ENCODE assay signal across 23 cellular contexts in genomic region chr6:170227996-170228550, GRCh38.
"Had no signal": no experiment of that assay in that cellular context is flagged by ENCODE, and none has a peak within 500 bp of the region (broad histone marks: within the 10 kb centered on the region; RNA-seq: fewer than 3 reads in every experiment).

No MANE protein-coding gene starts in this region.

- H3K4me1 ChIP-seq: thyroid gland had no signal

- H3K4me3 ChIP-seq: hepatocyte, left lung, thyroid gland had no signal

- H3K27ac Mint-ChIP-seq: activated CD4-positive, alpha-beta T cell treated with anti-CD3 and anti-CD28 coated beads, Interleukin-2, amount 10 ng/mL, durations not matched to agents 7 days and 5 days; activated CD8-positive, alpha-beta memory T cell treated with anti-CD3 and anti-CD28 coated beads, Interleukin-2, amount 10 ng/mL, durations not matched to agents 7 days and 5 days; activated CD8-positive, alpha-beta T cell treated with anti-CD3 and anti-CD28 coated beads for 36 hours; activated naive CD4-positive, alpha-beta T cell treated with anti-CD3 and anti-CD28 coated beads, Interleukin-2, amount 10 ng/mL, durations not matched to agents 7 days and 5 days; immature natural killer cell; mesothelial cell of epicardium; natural killer cell; T-cell; T-helper 2 cell treated with Interferon-gamma antibody and Interleukin-4, amounts not matched to agents 5 μg/mL and 100 μg/mL, for 36 hours had no signal

- H3K79me2 ChIP-seq: hepatocyte had no signal

- H3K36me3 ChIP-seq: left lung, thyroid gland had no signal

- ATAC-seq: activated CD4-positive, CD25-positive, alpha-beta regulatory T cell treated with anti-CD3 and anti-CD28 coated beads, Interleukin-2, amount 50 U/mL, for 24 hours; activated CD8-positive, alpha-beta memory T cell treated with anti-CD3 and anti-CD28 coated beads, Interleukin-2, amount 10 ng/mL, durations not matched to agents 7 days and 5 days; activated CD8-positive, alpha-beta T cell treated with anti-CD3 and anti-CD28 coated beads for 36 hours; left lung; natural killer cell; T-cell had no signal

- H3K9me3 ChIP-seq: left lung, thyroid gland had no signal

- H3K9me3 Mint-ChIP-seq: activated CD4-positive, alpha-beta T cell treated with anti-CD3 and anti-CD28 coated beads, Interleukin-2, amount 10 ng/mL, durations not matched to agents 7 days and 5 days; activated CD8-positive, alpha-beta T cell treated with anti-CD3 and anti-CD28 coated beads for 36 hours; activated naive CD4-positive, alpha-beta T cell treated with anti-CD3 and anti-CD28 coated beads, Interleukin-2, amount 10 ng/mL, durations not matched to agents 7 days and 5 days; mesothelial cell of epicardium; natural killer cell; T-cell; T-helper 2 cell treated with Interferon-gamma antibody and Interleukin-4, amounts not matched to agents 5 μg/mL and 100 μg/mL, for 36 hours had no signal

- H3K4me2 ChIP-seq: hepatocyte had no signal

- H2AFZ ChIP-seq: hepatocyte had no signal

- H3K36me3 Mint-ChIP-seq: activated CD8-positive, alpha-beta memory T cell treated with anti-CD3 and anti-CD28 coated beads, Interleukin-2, amount 10 ng/mL, durations not matched to agents 7 days and 5 days; activated naive CD4-positive, alpha-beta T cell treated with anti-CD3 and anti-CD28 coated beads, Interleukin-2, amount 10 ng/mL, durations not matched to agents 7 days and 5 days; mesothelial cell of epicardium; natural killer cell; T-cell had no signal

- H3K4me3 Mint-ChIP-seq: activated CD4-positive, alpha-beta T cell treated with anti-CD3 and anti-CD28 coated beads, Interleukin-2, amount 10 ng/mL, durations not matched to agents 7 days and 5 days; activated CD8-positive, alpha-beta memory T cell treated with anti-CD3 and anti-CD28 coated beads, Interleukin-2, amount 10 ng/mL, durations not matched to agents 7 days and 5 days; activated CD8-positive, alpha-beta T cell treated with anti-CD3 and anti-CD28 coated beads for 36 hours; activated naive CD4-positive, alpha-beta T cell treated with anti-CD3 and anti-CD28 coated beads, Interleukin-2, amount 10 ng/mL, durations not matched to agents 7 days and 5 days; immature natural killer cell; mesothelial cell of epicardium; natural killer cell; T-cell; T-helper 2 cell treated with Interferon-gamma antibody and Interleukin-4, amounts not matched to agents 5 μg/mL and 100 μg/mL, for 36 hours had no signal

- H3K27me3 Mint-ChIP-seq: activated CD8-positive, alpha-beta T cell treated with anti-CD3 and anti-CD28 coated beads for 36 hours had no signal

- DNase-seq: activated CD4-positive, alpha-beta T cell treated with anti-CD3 and anti-CD28 coated beads, Interleukin-2, amount 10 ng/mL, durations not matched to agents 7 days and 5 days; activated CD8-positive, alpha-beta memory T cell treated with anti-CD3 and anti-CD28 coated beads, Interleukin-2, amount 10 ng/mL, durations not matched to agents 7 days and 5 days; activated CD8-positive, alpha-beta T cell treated with anti-CD3 and anti-CD28 coated beads for 36 hours; activated effector memory CD4-positive, alpha-beta T cell treated with anti-CD3 and anti-CD28 coated beads, Interleukin-2, amount 50 U/mL, for 16 hours; activated naive CD4-positive, alpha-beta T cell treated with anti-CD3 and anti-CD28 coated beads, Interleukin-2, amount 10 ng/mL, durations not matched to agents 7 days and 5 days; activated T-cell treated with anti-CD3 and anti-CD28 coated beads for 4 hours; dermis blood vessel endothelial cell; effector CD8-positive, alpha-beta T cell; erythroblast; foreskin fibroblast; immature natural killer cell; kidney glomerular epithelial cell; natural killer cell; stimulated activated CD4-positive, alpha-beta T cell treated with anti-CD3 and anti-CD28 coated beads, Interleukin-4, amount 100 ng/mL, for 1 hour; stimulated activated naive CD4-positive, alpha-beta T cell treated with Interleukin-2 at 50 U/mL for 16 hours; T-cell; thyroid gland had no signal

- H3K27ac ChIP-seq: hepatocyte, left lung, thyroid gland, VCaP had no signal

- H3K27me3 ChIP-seq: hepatocyte, thyroid gland had no signal
